In the genomic region with DNA sequence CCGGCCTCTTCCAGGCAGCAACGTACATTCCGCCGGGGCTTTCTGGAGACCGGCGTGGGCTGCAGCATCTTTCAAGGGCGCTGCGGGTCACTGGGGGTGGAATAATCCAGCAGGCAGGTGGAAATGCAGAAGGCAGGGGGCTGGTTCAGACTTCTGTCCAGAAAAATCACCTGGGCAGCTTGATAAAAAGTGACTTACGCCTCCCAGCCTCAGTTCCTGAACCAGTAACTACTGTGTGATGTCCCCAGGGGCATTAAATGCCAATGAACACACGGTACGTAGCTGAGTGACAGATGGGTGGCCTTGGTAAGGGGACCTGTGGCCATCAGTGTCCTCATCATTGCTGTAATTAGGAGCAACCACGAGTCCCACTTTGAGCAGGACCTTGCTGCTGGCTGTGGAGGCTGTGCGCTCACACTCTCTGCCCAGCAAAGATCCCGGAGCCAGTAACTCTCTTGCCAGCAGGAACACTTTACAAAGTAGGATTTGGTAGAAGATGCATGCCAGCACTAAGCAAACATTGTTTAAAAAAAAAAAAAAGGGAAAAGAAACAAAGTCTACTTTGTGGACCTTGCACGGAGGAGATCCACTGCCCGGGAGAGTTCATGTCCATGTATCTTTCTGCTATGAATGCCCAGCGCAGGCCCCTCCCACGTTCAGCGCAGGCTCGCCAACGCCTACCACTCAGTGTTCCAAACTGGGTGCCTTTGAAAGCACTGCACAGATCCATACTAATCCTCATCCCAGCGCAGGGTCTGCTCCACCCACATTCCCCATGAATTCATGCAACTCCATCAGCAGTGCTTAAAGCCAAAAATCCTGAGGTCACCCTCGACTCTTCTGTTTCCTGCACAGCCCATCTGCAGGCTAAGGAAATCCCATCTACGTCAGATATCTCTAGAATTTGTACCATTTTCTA, we compare ENCODE assay signal across 8 cellular contexts.
DNase-seq lines count a peak whose midpoint lies in the region; ATAC-seq and TF ChIP-seq lines count a peak whose summit lies in the region.
"Had no signal": no experiment of that assay in that cellular context is flagged by ENCODE, and none has a peak within 500 bp of the region (broad histone marks: within the 10 kb centered on the region; RNA-seq: fewer than 3 reads in every experiment).

No MANE protein-coding gene starts in this region.

- H3K4me1 ChIP-seq in thymus (ENCODE audit: control insufficient read depth, insufficient read depth, low read length), result peaks cover 34% of the 10 kb centered on the region

- no peaks in the 10 kb centered on the region for H3K36me3 Mint-ChIP-seq in effector memory CD8-positive, alpha-beta T cell (ENCODE audit: insufficient read depth)

- peak overlapping the region; percentile 25 for H3K27ac ChIP-seq in thymus (ENCODE audit: low read depth)

- H3K9me3 ChIP-seq in thymus (ENCODE audit: control insufficient read depth), result no peaks in the 10 kb centered on the region

- H3K27me3 Mint-ChIP-seq in effector memory CD8-positive, alpha-beta T cell, result no peaks in the 10 kb centered on the region

- H3K4me3 ChIP-seq in NB4 (ENCODE audit: low read depth, low read length) (peak overlapping the region; percentile 48), thymus (ENCODE audit: low read length) (no peak overlapping the region)

- DNase-seq in NB4 (ENCODE audit: low read depth) (peak; percentile 86), midbrain (lab: John Stamatoyannopoulos, UW) (peak; percentile 77), GDM1 (lab: John Stamatoyannopoulos, UW) (no peak), NCI-H1694 treated with DMSO at 0.1 percent for 48 hours (lab: John Stamatoyannopoulos, UW) (no peak), NCI-H69 (lab: John Stamatoyannopoulos, UW) (no peak)
- DNase-seq in effector memory CD8-positive, alpha-beta T cell, result no peak
- DNase-seq: SHP77 had no signal

- peaks cover 62 to 73% of the 10 kb centered on the region in 2 donors for H3K4me1 Mint-ChIP-seq in effector memory CD8-positive, alpha-beta T cell (ENCODE audit: low read depth in 2 of 2)

- no peaks in the 10 kb centered on the region for H3K27me3 ChIP-seq in thymus (ENCODE audit: control insufficient read depth, insufficient read depth)

- peak overlapping the region; percentile 39 to 81 for H3K27ac Mint-ChIP-seq in effector memory CD8-positive, alpha-beta T cell

- H3K36me3 ChIP-seq in thymus (ENCODE audit: control insufficient read depth, insufficient read depth), result no peaks in the 10 kb centered on the region

- ATAC-seq in effector memory CD8-positive, alpha-beta T cell (replicated peaks), result no peak

- H3K9me3 Mint-ChIP-seq in effector memory CD8-positive, alpha-beta T cell, result no peaks in the 10 kb centered on the region

- peak; percentile 57 for TF ChIP-seq POLR2A in NB4 (IDR thresholded peaks at IDR 0.05; ENCODE audit: extremely low read depth, insufficient read length)

- WGBS in thymus, result 89% methylated on average over 24 of the region's 24 CpGs

- no peak for TF ChIP-seq CTCF in NB4 (IDR thresholded peaks at IDR 0.05; ENCODE audit: low read depth, low read length)

- H3K4me3 Mint-ChIP-seq in effector memory CD8-positive, alpha-beta T cell, result peak overlapping the region; percentile 28 to 60

Comparison
In these comparisons a context has a peak if more than half of its experiments do, and no peak if none do; other contexts are left out.
1. DNase-seq: peak in NB4 (single experiment) and midbrain (single experiment); none in effector memory CD8-positive, alpha-beta T cell (0 of 3), GDM1 (single experiment), NCI-H1694 treated with DMSO at 0.1 percent for 48 hours (single experiment) and NCI-H69 (single experiment).